8 cellular contexts compared by ENCODE assay signal in genomic region chr2:196259507-196260481, GRCh38.
A peak's percentile ranks its signal among the peaks of the same experiment; 100 is the strongest.
DNase-seq lines count a peak whose midpoint lies in the region; ATAC-seq, FAIRE-seq and TF ChIP-seq lines count a peak whose summit lies in the region.

No MANE protein-coding gene starts in this region.

- H3K4me3 Mint-ChIP-seq in MCF 10A (ENCODE audit: unreplicated experiment) (no peak overlapping the region), osteocyte (ENCODE audit: unreplicated experiment) (no peak overlapping the region)

- DNase-seq in GM18507 (ENCODE audit: extremely low spot score, insufficient read length, low read depth) (no peak), MCF 10A (ENCODE audit: unreplicated experiment) (no peak), osteocyte (ENCODE audit: extremely low spot score, unreplicated experiment) (no peak), NCI-H1417 treated with DMSO at 0.1 percent for 48 hours (lab: John Stamatoyannopoulos, UW) (no peak), HuH-7 (ENCODE audit: low spot score) (no peak), SHP77 treated with DMSO at 0.1 percent for 48 hours (lab: John Stamatoyannopoulos, UW) (no peak)

- CTCF ChIA-PET in MCF 10A (lab: Yijun Ruan, JAX), result interaction anchor here (0.6 to 2.3 kb wide), 7 partner anchors 11 to 719 kb away, joined by 3 to 5 read pairs (median 3); no protein-coding TSS in a partner anchor

- H3K36me3 Mint-ChIP-seq in MCF 10A (ENCODE audit: insufficient read depth, unreplicated experiment) (no peaks in the 10 kb centered on the region), osteocyte (ENCODE audit: unreplicated experiment) (peaks cover 12% of the 10 kb centered on the region)

- no peak for TF ChIP-seq CTCF in MCF 10A (IDR thresholded peaks at IDR 0.05; ENCODE audit: unreplicated experiment)
- TF ChIP-seq CTCF in osteocyte (IDR thresholded peaks at IDR 0.05), result no peak

- peak; percentile 76 for ATAC-seq in SK-N-SH treated with all-trans-retinoic acid at 6 μM for 48 hours
- ATAC-seq in GM19452 (IDR thresholded peaks at IDR 0.05; ENCODE audit: unreplicated experiment), result no peak

- intact Hi-C loops in MCF 10A (cut with micrococcal nuclease), result no loop called here

- H3K4me1 Mint-ChIP-seq in MCF 10A (ENCODE audit: insufficient read depth, unreplicated experiment) (peaks cover 17% of the 10 kb centered on the region), osteocyte (ENCODE audit: unreplicated experiment) (peaks cover 32% of the 10 kb centered on the region)

- BruUV-seq in MCF 10A (replicated peaks; lab: Mats Ljungman, UMichigan), result no TSS peak

- peak overlapping the region; percentile 14 for H3K27ac Mint-ChIP-seq in MCF 10A (ENCODE audit: low read depth, unreplicated experiment)
- peak overlapping the region; percentile 80 for H3K27ac Mint-ChIP-seq in osteocyte (ENCODE audit: unreplicated experiment)

- H3K27me3 Mint-ChIP-seq in MCF 10A (ENCODE audit: insufficient read depth, unreplicated experiment), result no peaks in the 10 kb centered on the region
- H3K27me3 Mint-ChIP-seq in osteocyte (ENCODE audit: unreplicated experiment), result no peaks in the 10 kb centered on the region

- POLR2A ChIA-PET in MCF 10A (lab: Yijun Ruan, JAX), result interaction anchor here (0.6 to 1.7 kb wide), 4 partner anchors 21 to 92 kb away, joined by 3 read pairs; partner anchors contain the start of gene STK17B

- H3K9me3 Mint-ChIP-seq in MCF 10A (ENCODE audit: unreplicated experiment) (no peaks in the 10 kb centered on the region), osteocyte (ENCODE audit: unreplicated experiment) (peaks cover 3% of the 10 kb centered on the region)

- peak; percentile 21 for FAIRE-seq in GM18507 (lab: Jason Lieb, UNC)

TF ChIP-seq in SK-N-SH treated with all-trans-retinoic acid at 6 μM for 48 hours, 23 proteins besides CTCF, POLR2A, EP300 and RAD21:
- TF ChIP-seq ISL1 (CRISPR knock-in tag; IDR thresholded peaks at IDR 0.05) (peak; percentile 46; the same call in 1 of the 2 replicates), TCF4 (CRISPR knock-in tag; IDR thresholded peaks at IDR 0.05; ENCODE audit: borderline replicate concordance) (no peak)
